ENCODE assay signal across 1 cellular context in the genomic region with DNA sequence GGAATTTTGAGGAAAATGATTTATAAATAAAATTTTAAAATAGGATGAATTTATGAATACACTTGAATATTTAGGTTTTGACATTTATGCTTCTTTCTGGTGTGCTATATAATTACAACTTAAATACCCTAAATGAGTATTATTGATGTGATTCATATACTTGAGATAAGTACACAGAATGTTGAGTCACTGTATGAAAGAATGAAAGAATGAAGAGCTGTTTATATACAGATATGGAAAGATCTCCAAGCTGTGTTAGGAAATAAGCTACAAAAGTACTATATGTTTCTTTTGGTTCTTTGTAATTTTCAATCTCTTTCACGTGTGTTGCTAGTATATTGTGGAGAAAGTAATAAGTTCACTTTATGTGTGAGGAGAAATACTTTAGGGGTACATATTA.
TF ChIP-seq lines count a peak whose summit lies in the region.

No MANE protein-coding gene starts in this region.

TF ChIP-seq in GM23338, 12 proteins besides CTCF, POLR2A, EP300 and RAD21 (continued from another document):
- TF ChIP-seq, protein P1, sequence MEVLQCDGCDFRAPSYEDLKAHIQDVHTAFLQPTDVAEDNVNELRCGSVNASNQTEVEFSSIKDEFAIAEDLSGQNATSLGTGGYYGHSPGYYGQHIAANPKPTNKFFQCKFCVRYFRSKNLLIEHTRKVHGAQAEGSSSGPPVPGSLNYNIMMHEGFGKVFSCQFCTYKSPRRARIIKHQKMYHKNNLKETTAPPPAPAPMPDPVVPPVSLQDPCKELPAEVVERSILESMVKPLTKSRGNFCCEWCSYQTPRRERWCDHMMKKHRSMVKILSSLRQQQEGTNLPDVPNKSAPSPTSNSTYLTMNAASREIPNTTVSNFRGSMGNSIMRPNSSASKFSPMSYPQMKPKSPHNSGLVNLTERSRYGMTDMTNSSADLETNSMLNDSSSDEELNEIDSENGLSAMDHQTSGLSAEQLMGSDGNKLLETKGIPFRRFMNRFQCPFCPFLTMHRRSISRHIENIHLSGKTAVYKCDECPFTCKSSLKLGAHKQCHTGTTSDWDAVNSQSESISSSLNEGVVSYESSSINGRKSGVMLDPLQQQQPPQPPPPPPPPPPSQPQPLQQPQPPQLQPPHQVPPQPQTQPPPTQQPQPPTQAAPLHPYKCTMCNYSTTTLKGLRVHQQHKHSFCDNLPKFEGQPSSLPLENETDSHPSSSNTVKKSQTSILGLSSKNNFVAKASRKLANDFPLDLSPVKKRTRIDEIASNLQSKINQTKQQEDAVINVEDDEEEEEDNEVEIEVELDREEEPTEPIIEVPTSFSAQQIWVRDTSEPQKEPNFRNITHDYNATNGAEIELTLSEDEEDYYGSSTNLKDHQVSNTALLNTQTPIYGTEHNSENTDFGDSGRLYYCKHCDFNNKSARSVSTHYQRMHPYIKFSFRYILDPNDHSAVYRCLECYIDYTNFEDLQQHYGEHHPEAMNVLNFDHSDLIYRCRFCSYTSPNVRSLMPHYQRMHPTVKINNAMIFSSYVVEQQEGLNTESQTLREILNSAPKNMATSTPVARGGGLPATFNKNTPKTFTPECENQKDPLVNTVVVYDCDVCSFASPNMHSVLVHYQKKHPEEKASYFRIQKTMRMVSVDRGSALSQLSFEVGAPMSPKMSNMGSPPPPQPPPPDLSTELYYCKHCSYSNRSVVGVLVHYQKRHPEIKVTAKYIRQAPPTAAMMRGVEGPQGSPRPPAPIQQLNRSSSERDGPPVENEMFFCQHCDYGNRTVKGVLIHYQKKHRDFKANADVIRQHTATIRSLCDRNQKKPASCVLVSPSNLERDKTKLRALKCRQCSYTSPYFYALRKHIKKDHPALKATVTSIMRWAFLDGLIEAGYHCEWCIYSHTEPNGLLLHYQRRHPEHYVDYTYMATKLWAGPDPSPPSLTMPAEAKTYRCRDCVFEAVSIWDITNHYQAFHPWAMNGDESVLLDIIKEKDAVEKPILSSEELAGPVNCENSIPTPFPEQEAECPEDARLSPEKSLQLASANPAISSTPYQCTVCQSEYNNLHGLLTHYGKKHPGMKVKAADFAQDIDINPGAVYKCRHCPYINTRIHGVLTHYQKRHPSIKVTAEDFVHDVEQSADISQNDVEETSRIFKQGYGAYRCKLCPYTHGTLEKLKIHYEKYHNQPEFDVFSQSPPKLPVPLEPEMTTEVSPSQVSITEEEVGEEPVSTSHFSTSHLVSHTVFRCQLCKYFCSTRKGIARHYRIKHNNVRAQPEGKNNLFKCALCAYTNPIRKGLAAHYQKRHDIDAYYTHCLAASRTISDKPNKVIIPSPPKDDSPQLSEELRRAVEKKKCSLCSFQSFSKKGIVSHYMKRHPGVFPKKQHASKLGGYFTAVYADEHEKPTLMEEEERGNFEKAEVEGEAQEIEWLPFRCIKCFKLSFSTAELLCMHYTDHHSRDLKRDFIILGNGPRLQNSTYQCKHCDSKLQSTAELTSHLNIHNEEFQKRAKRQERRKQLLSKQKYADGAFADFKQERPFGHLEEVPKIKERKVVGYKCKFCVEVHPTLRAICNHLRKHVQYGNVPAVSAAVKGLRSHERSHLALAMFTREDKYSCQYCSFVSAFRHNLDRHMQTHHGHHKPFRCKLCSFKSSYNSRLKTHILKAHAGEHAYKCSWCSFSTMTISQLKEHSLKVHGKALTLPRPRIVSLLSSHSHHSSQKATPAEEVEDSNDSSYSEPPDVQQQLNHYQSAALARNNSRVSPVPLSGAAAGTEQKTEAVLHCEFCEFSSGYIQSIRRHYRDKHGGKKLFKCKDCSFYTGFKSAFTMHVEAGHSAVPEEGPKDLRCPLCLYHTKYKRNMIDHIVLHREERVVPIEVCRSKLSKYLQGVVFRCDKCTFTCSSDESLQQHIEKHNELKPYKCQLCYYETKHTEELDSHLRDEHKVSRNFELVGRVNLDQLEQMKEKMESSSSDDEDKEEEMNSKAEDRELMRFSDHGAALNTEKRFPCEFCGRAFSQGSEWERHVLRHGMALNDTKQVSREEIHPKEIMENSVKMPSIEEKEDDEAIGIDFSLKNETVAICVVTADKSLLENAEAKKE (CRISPR knock-in tag; IDR thresholded peaks at IDR 0.05) = no peak
- TF ChIP-seq NANOG (IDR thresholded peaks at IDR 0.05; ENCODE audit: borderline replicate concordance) (no peak), POLR2AphosphoS5 (IDR thresholded peaks at IDR 0.05; ENCODE audit: low read depth) (no peak), STAT1 (IDR thresholded peaks at IDR 0.05; ENCODE audit: unreplicated experiment) (no peak)
- TF ChIP-seq, protein P2, sequence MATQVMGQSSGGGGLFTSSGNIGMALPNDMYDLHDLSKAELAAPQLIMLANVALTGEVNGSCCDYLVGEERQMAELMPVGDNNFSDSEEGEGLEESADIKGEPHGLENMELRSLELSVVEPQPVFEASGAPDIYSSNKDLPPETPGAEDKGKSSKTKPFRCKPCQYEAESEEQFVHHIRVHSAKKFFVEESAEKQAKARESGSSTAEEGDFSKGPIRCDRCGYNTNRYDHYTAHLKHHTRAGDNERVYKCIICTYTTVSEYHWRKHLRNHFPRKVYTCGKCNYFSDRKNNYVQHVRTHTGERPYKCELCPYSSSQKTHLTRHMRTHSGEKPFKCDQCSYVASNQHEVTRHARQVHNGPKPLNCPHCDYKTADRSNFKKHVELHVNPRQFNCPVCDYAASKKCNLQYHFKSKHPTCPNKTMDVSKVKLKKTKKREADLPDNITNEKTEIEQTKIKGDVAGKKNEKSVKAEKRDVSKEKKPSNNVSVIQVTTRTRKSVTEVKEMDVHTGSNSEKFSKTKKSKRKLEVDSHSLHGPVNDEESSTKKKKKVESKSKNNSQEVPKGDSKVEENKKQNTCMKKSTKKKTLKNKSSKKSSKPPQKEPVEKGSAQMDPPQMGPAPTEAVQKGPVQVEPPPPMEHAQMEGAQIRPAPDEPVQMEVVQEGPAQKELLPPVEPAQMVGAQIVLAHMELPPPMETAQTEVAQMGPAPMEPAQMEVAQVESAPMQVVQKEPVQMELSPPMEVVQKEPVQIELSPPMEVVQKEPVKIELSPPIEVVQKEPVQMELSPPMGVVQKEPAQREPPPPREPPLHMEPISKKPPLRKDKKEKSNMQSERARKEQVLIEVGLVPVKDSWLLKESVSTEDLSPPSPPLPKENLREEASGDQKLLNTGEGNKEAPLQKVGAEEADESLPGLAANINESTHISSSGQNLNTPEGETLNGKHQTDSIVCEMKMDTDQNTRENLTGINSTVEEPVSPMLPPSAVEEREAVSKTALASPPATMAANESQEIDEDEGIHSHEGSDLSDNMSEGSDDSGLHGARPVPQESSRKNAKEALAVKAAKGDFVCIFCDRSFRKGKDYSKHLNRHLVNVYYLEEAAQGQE (IDR thresholded peaks at IDR 0.05; ENCODE audit: unreplicated experiment) = no peak
